ENCODE assay signal across 26 cellular contexts in genomic region chr12:104232609-104233280, GRCh38.
"Had no signal": no experiment of that assay in that cellular context is flagged by ENCODE, and none has a peak within 500 bp of the region (broad histone marks: within the 10 kb centered on the region; RNA-seq: fewer than 3 reads in every experiment).

No MANE protein-coding gene starts in this region.

- H3K27ac ChIP-seq: adrenal gland, body of pancreas, Peyer's patch, SJSA1 had no signal

- FAIRE-seq: astrocyte, TTC549 had no signal

- H3K27me3 ChIP-seq: adrenal gland, body of pancreas, Peyer's patch, SJSA1 had no signal

- H3K36me3 ChIP-seq: adrenal gland, Peyer's patch, SJSA1 had no signal

- ATAC-seq: activated CD4-positive, alpha-beta T cell treated with anti-CD3 and anti-CD28 coated beads for 36 hours; activated CD4-positive, CD25-positive, alpha-beta regulatory T cell treated with anti-CD3 and anti-CD28 coated beads, Interleukin-2, amount 50 U/mL, for 24 hours; activated CD8-positive, alpha-beta T cell treated with anti-CD3 and anti-CD28 coated beads, Interleukin-2, amount 10 ng/mL, durations not matched to agents 7 days and 5 days; activated naive CD4-positive, alpha-beta T cell treated with anti-CD3 and anti-CD28 coated beads, Interleukin-2, amount 50 U/mL, for 72 hours; body of pancreas; PC-3; WTC11 had no signal

- DNase-seq: activated CD4-positive, alpha-beta T cell treated with anti-CD3 and anti-CD28 coated beads for 36 hours; activated CD4-positive, alpha-beta T cell treated with anti-CD3 and anti-CD28 coated beads, Interleukin-2, amount 10 ng/mL, durations not matched to agents 7 days and 5 days; activated CD4-positive, alpha-beta T cell treated with anti-CD3 and anti-CD28 coated beads, Interleukin-2, amount 50 U/mL, for 48 hours; activated CD8-positive, alpha-beta T cell treated with anti-CD3 and anti-CD28 coated beads, Interleukin-2, amount 10 ng/mL, durations not matched to agents 7 days and 5 days; activated gamma-delta T cell treated with Interleukin-2 at 50 U/mL for 16 hours; activated naive CD4-positive, alpha-beta T cell treated with anti-CD3 and anti-CD28 coated beads for 36 hours; activated T-cell treated with anti-CD3 and anti-CD28 coated beads, Interleukin-2, amount 50 U/mL, for 24 hours; adrenal gland; body of pancreas; central memory CD4-positive, alpha-beta T cell; NCI-H1436 treated with DMSO at 0.1 percent for 48 hours; NCI-H1694 treated with DMSO at 0.1 percent for 48 hours; NCI-H2029; NCI-H345; NCI-H524 treated with DMSO at 0.1 percent for 48 hours; PC-3; Peyer's patch; RPMI8226; SHP77 treated with DMSO at 0.1 percent for 48 hours; SK-N-SH had no signal

- H3K4me1 ChIP-seq: adrenal gland, body of pancreas, Peyer's patch, SJSA1 had no signal

- H3K4me3 ChIP-seq: adrenal gland, body of pancreas, Peyer's patch, SJSA1 had no signal
